16 cellular contexts compared by ENCODE assay signal in the genomic region with DNA sequence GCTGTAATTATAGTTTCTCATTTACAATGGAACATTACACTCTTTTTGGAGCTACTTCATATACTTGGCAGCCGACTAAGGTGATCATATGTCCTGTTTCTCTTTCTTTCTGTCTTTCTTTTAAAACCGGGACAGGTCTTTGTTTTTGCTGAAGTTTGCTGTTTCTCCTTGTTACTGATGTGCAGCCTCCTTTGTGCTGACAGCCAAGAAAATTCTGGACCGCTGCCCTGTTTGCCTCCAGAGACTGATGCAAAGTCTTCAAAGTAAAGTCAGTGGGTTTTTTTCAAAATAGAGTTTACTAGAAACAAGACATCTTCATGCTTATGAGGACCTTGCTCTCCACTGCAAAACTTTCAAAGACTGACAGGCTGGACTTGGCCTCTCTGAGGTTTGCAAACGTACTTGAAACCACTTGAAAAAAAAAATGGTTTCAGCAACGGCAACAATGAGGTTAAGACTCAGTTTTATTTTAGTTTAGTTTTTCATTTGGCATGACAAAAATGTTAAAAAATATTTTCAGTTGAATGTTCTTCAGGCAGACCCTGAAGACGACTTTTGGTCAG.
DNase-seq lines count a peak whose midpoint lies in the region; ATAC-seq and TF ChIP-seq lines count a peak whose summit lies in the region.
"Had no signal": no experiment of that assay in that cellular context is flagged by ENCODE, and none has a peak within 500 bp of the region (broad histone marks: within the 10 kb centered on the region; RNA-seq: fewer than 3 reads in every experiment).

No MANE protein-coding gene starts in this region.

- H3K9me3 ChIP-seq in heart left ventricle (no peaks in the 10 kb centered on the region), parathyroid adenoma (ENCODE audit: control insufficient read depth, low read length) (no peaks in the 10 kb centered on the region)
- H3K9me3 ChIP-seq: stomach had no signal

- peak overlapping the region; percentile 63 for H2AFZ ChIP-seq in parathyroid adenoma
- H2AFZ ChIP-seq: GM23338 had no signal

- no peaks in the 10 kb centered on the region for H3K79me2 ChIP-seq in parathyroid adenoma

- no peaks in the 10 kb centered on the region for H3K27me3 ChIP-seq in heart left ventricle
- H3K27me3 ChIP-seq in parathyroid adenoma (ENCODE audit: control insufficient read depth, insufficient read depth, low read length) = no peaks in the 10 kb centered on the region
- H3K27me3 ChIP-seq: stomach had no signal

- H3K4me3 ChIP-seq in heart left ventricle (no peak overlapping the region), parathyroid adenoma (ENCODE audit: low read depth, low read length) (peak overlapping the region; percentile 21)
- H3K4me3 ChIP-seq: GM23338, stomach had no signal

- ATAC-seq in heart left ventricle = no peak
- no peak for ATAC-seq in HG03108 (IDR thresholded peaks at IDR 0.05; ENCODE audit: unreplicated experiment)
- ATAC-seq: activated CD4-positive, alpha-beta T cell treated with anti-CD3 and anti-CD28 coated beads for 36 hours; activated naive CD8-positive, alpha-beta T cell treated with anti-CD3 and anti-CD28 coated beads, Interleukin-2, amount 50 U/mL, for 24 hours; GM23338; left lobe of liver had no signal

- intact Hi-C loops in heart left ventricle (cut with DNase I) = no loop called here

- H3K4me2 ChIP-seq in parathyroid adenoma (ENCODE audit: low read length) = peak overlapping the region; percentile 54
- H3K4me2 ChIP-seq: GM23338 had no signal

- H3K36me3 ChIP-seq in heart left ventricle (no peaks in the 10 kb centered on the region), parathyroid adenoma (ENCODE audit: control insufficient read depth, insufficient read depth, low read length) (no peaks in the 10 kb centered on the region)
- H3K36me3 ChIP-seq: stomach had no signal

- TF ChIP-seq POLR2A in heart left ventricle (IDR thresholded peaks at IDR 0.05) = no peak

- H3K4me1 ChIP-seq in heart left ventricle = peaks cover 0 to 7% (median 0%) of the 10 kb centered on the region in 12 donors
- peaks cover 7% of the 10 kb centered on the region for H3K4me1 ChIP-seq in parathyroid adenoma

- no peak overlapping the region for H3K9ac ChIP-seq in parathyroid adenoma

- DNase-seq in DMS79 treated with DMSO at 0.1 percent for 48 hours (lab: John Stamatoyannopoulos, UW) (peak; percentile 38), NCI-H446 treated with DMSO at 0.1 percent for 48 hours (lab: John Stamatoyannopoulos, UW) (peak; percentile 81), heart left ventricle (peak; percentile 29 to 59 (median 38)), activated gamma-delta T cell treated with Interleukin-2 at 50 U/mL for 16 hours (no peak), CD1c-positive myeloid dendritic cell (ENCODE audit: extremely low spot score) (no peak), hepatic stellate cell (ENCODE audit: low spot score) (no peak)
- DNase-seq: activated CD4-positive, alpha-beta T cell treated with anti-CD3 and anti-CD28 coated beads for 36 hours; activated naive CD8-positive, alpha-beta T cell treated with anti-CD3 and anti-CD28 coated beads, Interleukin-2, amount 50 U/mL, for 24 hours; activated T-cell treated with anti-CD3 and anti-CD28 coated beads, Interleukin-2, amount 50 U/mL, for 1 hour; AML-193; glutamatergic neuron; stomach had no signal

- TF ChIP-seq CTCF in heart left ventricle (IDR thresholded peaks at IDR 0.05) (no peak), parathyroid adenoma (IDR thresholded peaks at IDR 0.05) (no peak)

- H3K27ac ChIP-seq in heart left ventricle = no peak overlapping the region
- peak overlapping the region; percentile 5 for H3K27ac ChIP-seq in parathyroid adenoma
- H3K27ac ChIP-seq: stomach had no signal

- WGBS in heart left ventricle, 4 donors = 38 to 47% (median 41%) methylated on average over 6 of the region's 6 CpGs

Comparison
In these comparisons a context has a peak if more than half of its experiments do, and no peak if none do; other contexts are left out.
1. DNase-seq: peak in DMS79 treated with DMSO at 0.1 percent for 48 hours (single experiment), NCI-H446 treated with DMSO at 0.1 percent for 48 hours (single experiment) and heart left ventricle (5 of 5); none in activated gamma-delta T cell treated with Interleukin-2 at 50 U/mL for 16 hours (single experiment), CD1c-positive myeloid dendritic cell (single experiment) and hepatic stellate cell (single experiment).